1 cellular context compared by ENCODE assay signal in genomic region chr4:83862471-83862870, GRCh38.
TF ChIP-seq lines count a peak whose summit lies in the region.

No MANE protein-coding gene starts in this region.

TF ChIP-seq in HepG2, 621 proteins besides CTCF, POLR2A, EP300 and RAD21 (continued from another document and continues in another):
- TF ChIP-seq, protein P1, sequence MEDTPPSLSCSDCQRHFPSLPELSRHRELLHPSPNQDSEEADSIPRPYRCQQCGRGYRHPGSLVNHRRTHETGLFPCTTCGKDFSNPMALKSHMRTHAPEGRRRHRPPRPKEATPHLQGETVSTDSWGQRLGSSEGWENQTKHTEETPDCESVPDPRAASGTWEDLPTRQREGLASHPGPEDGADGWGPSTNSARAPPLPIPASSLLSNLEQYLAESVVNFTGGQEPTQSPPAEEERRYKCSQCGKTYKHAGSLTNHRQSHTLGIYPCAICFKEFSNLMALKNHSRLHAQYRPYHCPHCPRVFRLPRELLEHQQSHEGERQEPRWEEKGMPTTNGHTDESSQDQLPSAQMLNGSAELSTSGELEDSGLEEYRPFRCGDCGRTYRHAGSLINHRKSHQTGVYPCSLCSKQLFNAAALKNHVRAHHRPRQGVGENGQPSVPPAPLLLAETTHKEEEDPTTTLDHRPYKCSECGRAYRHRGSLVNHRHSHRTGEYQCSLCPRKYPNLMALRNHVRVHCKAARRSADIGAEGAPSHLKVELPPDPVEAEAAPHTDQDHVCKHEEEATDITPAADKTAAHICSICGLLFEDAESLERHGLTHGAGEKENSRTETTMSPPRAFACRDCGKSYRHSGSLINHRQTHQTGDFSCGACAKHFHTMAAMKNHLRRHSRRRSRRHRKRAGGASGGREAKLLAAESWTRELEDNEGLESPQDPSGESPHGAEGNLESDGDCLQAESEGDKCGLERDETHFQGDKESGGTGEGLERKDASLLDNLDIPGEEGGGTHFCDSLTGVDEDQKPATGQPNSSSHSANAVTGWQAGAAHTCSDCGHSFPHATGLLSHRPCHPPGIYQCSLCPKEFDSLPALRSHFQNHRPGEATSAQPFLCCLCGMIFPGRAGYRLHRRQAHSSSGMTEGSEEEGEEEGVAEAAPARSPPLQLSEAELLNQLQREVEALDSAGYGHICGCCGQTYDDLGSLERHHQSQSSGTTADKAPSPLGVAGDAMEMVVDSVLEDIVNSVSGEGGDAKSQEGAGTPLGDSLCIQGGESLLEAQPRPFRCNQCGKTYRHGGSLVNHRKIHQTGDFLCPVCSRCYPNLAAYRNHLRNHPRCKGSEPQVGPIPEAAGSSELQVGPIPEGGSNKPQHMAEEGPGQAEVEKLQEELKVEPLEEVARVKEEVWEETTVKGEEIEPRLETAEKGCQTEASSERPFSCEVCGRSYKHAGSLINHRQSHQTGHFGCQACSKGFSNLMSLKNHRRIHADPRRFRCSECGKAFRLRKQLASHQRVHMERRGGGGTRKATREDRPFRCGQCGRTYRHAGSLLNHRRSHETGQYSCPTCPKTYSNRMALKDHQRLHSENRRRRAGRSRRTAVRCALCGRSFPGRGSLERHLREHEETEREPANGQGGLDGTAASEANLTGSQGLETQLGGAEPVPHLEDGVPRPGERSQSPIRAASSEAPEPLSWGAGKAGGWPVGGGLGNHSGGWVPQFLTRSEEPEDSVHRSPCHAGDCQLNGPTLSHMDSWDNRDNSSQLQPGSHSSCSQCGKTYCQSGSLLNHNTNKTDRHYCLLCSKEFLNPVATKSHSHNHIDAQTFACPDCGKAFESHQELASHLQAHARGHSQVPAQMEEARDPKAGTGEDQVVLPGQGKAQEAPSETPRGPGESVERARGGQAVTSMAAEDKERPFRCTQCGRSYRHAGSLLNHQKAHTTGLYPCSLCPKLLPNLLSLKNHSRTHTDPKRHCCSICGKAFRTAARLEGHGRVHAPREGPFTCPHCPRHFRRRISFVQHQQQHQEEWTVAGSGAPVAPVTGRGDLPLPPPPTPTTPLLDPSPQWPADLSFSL (CRISPR knock-in tag; IDR thresholded peaks at IDR 0.05), result peak; percentile 77
- TF ChIP-seq ZBTB8A (CRISPR knock-in tag; IDR thresholded peaks at IDR 0.05; ENCODE audit: borderline replicate concordance, low read depth) (no peak), AHR (CRISPR knock-in tag; IDR thresholded peaks at IDR 0.05) (no peak), U2AF1 (optimal IDR thresholded peaks at IDR 0.05; ENCODE audit: low read depth, low read length) (no peak), TCF12 (IDR thresholded peaks at IDR 0.05) (no peak), TCF12 (CRISPR knock-in tag; IDR thresholded peaks at IDR 0.05) (no peak), ZNF180 (CRISPR knock-in tag; IDR thresholded peaks at IDR 0.05; ENCODE audit: borderline replicate concordance, low read depth) (no peak), DPF2 (CRISPR knock-in tag; IDR thresholded peaks at IDR 0.05; ENCODE audit: borderline replicate concordance, low read depth) (no peak), NR1H2 (CRISPR knock-in tag; IDR thresholded peaks at IDR 0.05; ENCODE audit: borderline replicate concordance, low read depth) (no peak), PHF20 (CRISPR knock-in tag; IDR thresholded peaks at IDR 0.05) (no peak), ZNF83 (CRISPR knock-in tag; IDR thresholded peaks at IDR 0.05; ENCODE audit: borderline replicate concordance) (no peak), ZNF747 (CRISPR knock-in tag; IDR thresholded peaks at IDR 0.05; ENCODE audit: borderline replicate concordance) (no peak), NR2F6 (IDR thresholded peaks at IDR 0.05) (no peak), NR2F6 (CRISPR knock-in tag; IDR thresholded peaks at IDR 0.05) (0 out of 2 replicates have a peak, but pooled peaks have one; percentile 13), HDAC1 (CRISPR knock-in tag; IDR thresholded peaks at IDR 0.05) (0 out of 2 replicates have a peak, but pooled peaks have one; percentile 40), HINFP (CRISPR knock-in tag; IDR thresholded peaks at IDR 0.05; ENCODE audit: low read depth) (no peak), ZNF503 (CRISPR knock-in tag; IDR thresholded peaks at IDR 0.05) (no peak), ZNF501 (CRISPR knock-in tag; IDR thresholded peaks at IDR 0.05) (no peak), CREM (IDR thresholded peaks at IDR 0.05) (peak; percentile 35; the same call in 1 of the 2 replicates), CREM (CRISPR knock-in tag; IDR thresholded peaks at IDR 0.05) (no peak), MXD1 (CRISPR knock-in tag; IDR thresholded peaks at IDR 0.05) (no peak), ZNF775 (CRISPR knock-in tag; IDR thresholded peaks at IDR 0.05; ENCODE audit: borderline replicate concordance) (no peak), SMAD1 (CRISPR knock-in tag; IDR thresholded peaks at IDR 0.05; ENCODE audit: borderline replicate concordance, low read depth) (no peak), PPARG (CRISPR knock-in tag; conservative IDR thresholded peaks at IDR 0.05) (no peak), MAF1 (CRISPR knock-in tag; IDR thresholded peaks at IDR 0.05; ENCODE audit: borderline replicate concordance) (no peak), HNF4A (CRISPR knock-in tag; IDR thresholded peaks at IDR 0.05) (0 out of 2 replicates have a peak, but pooled peaks have one; percentile 20), ZNF816 (CRISPR knock-in tag; IDR thresholded peaks at IDR 0.05; ENCODE audit: borderline replicate concordance) (no peak), ZBTB3 (CRISPR knock-in tag; IDR thresholded peaks at IDR 0.05; ENCODE audit: borderline replicate concordance, low read depth) (no peak), ZNF530 (CRISPR knock-in tag; IDR thresholded peaks at IDR 0.05; ENCODE audit: low read depth) (no peak), PATZ1 (CRISPR knock-in tag; IDR thresholded peaks at IDR 0.05) (no peak), CCDC6 (CRISPR knock-in tag; IDR thresholded peaks at IDR 0.05) (0 out of 2 replicates have a peak, but pooled peaks have one; percentile 27), BHLHE40 (IDR thresholded peaks at IDR 0.05; ENCODE audit: low read length) (peak; percentile 52; the same call in 1 of the 2 replicates), IKZF4 (CRISPR knock-in tag; IDR thresholded peaks at IDR 0.05; ENCODE audit: borderline replicate concordance, low read depth, not compliant biosample characterization) (no peak), SMC3 (IDR thresholded peaks at IDR 0.05; ENCODE audit: low read length) (peak; percentile 24; the same call in 1 of the 2 replicates)
- TF ChIP-seq, protein P2, sequence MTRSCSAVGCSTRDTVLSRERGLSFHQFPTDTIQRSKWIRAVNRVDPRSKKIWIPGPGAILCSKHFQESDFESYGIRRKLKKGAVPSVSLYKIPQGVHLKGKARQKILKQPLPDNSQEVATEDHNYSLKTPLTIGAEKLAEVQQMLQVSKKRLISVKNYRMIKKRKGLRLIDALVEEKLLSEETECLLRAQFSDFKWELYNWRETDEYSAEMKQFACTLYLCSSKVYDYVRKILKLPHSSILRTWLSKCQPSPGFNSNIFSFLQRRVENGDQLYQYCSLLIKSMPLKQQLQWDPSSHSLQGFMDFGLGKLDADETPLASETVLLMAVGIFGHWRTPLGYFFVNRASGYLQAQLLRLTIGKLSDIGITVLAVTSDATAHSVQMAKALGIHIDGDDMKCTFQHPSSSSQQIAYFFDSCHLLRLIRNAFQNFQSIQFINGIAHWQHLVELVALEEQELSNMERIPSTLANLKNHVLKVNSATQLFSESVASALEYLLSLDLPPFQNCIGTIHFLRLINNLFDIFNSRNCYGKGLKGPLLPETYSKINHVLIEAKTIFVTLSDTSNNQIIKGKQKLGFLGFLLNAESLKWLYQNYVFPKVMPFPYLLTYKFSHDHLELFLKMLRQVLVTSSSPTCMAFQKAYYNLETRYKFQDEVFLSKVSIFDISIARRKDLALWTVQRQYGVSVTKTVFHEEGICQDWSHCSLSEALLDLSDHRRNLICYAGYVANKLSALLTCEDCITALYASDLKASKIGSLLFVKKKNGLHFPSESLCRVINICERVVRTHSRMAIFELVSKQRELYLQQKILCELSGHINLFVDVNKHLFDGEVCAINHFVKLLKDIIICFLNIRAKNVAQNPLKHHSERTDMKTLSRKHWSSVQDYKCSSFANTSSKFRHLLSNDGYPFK (CRISPR knock-in tag; IDR thresholded peaks at IDR 0.05; ENCODE audit: borderline replicate concordance), result no peak
- TF ChIP-seq, protein P3, sequence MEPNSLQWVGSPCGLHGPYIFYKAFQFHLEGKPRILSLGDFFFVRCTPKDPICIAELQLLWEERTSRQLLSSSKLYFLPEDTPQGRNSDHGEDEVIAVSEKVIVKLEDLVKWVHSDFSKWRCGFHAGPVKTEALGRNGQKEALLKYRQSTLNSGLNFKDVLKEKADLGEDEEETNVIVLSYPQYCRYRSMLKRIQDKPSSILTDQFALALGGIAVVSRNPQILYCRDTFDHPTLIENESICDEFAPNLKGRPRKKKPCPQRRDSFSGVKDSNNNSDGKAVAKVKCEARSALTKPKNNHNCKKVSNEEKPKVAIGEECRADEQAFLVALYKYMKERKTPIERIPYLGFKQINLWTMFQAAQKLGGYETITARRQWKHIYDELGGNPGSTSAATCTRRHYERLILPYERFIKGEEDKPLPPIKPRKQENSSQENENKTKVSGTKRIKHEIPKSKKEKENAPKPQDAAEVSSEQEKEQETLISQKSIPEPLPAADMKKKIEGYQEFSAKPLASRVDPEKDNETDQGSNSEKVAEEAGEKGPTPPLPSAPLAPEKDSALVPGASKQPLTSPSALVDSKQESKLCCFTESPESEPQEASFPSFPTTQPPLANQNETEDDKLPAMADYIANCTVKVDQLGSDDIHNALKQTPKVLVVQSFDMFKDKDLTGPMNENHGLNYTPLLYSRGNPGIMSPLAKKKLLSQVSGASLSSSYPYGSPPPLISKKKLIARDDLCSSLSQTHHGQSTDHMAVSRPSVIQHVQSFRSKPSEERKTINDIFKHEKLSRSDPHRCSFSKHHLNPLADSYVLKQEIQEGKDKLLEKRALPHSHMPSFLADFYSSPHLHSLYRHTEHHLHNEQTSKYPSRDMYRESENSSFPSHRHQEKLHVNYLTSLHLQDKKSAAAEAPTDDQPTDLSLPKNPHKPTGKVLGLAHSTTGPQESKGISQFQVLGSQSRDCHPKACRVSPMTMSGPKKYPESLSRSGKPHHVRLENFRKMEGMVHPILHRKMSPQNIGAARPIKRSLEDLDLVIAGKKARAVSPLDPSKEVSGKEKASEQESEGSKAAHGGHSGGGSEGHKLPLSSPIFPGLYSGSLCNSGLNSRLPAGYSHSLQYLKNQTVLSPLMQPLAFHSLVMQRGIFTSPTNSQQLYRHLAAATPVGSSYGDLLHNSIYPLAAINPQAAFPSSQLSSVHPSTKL (CRISPR knock-in tag; IDR thresholded peaks at IDR 0.05), result peak; percentile 59
- TF ChIP-seq, protein P4, sequence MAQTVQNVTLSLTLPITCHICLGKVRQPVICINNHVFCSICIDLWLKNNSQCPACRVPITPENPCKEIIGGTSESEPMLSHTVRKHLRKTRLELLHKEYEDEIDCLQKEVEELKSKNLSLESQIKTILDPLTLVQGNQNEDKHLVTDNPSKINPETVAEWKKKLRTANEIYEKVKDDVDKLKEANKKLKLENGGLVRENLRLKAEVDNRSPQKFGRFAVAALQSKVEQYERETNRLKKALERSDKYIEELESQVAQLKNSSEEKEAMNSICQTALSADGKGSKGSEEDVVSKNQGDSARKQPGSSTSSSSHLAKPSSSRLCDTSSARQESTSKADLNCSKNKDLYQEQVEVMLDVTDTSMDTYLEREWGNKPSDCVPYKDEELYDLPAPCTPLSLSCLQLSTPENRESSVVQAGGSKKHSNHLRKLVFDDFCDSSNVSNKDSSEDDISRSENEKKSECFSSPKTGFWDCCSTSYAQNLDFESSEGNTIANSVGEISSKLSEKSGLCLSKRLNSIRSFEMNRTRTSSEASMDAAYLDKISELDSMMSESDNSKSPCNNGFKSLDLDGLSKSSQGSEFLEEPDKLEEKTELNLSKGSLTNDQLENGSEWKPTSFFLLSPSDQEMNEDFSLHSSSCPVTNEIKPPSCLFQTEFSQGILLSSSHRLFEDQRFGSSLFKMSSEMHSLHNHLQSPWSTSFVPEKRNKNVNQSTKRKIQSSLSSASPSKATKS (CRISPR knock-in tag; IDR thresholded peaks at IDR 0.05), result no peak
